Comparison of ENCODE assay signal across 1 cellular context in genomic region chr1:224317383-224318045, GRCh38.
A peak's percentile ranks its signal among the peaks of the same experiment; 100 is the strongest.
TF ChIP-seq lines count a peak whose summit lies in the region.

No MANE protein-coding gene starts in this region.

TF ChIP-seq in HEK293, 187 proteins besides CTCF, POLR2A, EP300 and RAD21 (continued from another document):
- TF ChIP-seq ZNF18 (tag by site-specific recombination; IDR thresholded peaks at IDR 0.05) (peak; percentile 91), ZNF610 (tag by site-specific recombination; IDR thresholded peaks at IDR 0.05; ENCODE audit: borderline replicate concordance) (peak; percentile 88), ELK4 (IDR thresholded peaks at IDR 0.05; ENCODE audit: borderline replicate concordance, low read depth, low read length) (no peak), EGR2 (tag by site-specific recombination; IDR thresholded peaks at IDR 0.05; ENCODE audit: low read depth) (peak; percentile 86), ZBTB10 (tag by site-specific recombination; IDR thresholded peaks at IDR 0.05) (no peak), ZNF354C (tag by site-specific recombination; IDR thresholded peaks at IDR 0.05; ENCODE audit: borderline replicate concordance, low read depth) (no peak), ZNF121 (tag by site-specific recombination; IDR thresholded peaks at IDR 0.05) (0 out of 2 replicates have a peak, but pooled peaks have one; percentile 23), KLF8 (tag by site-specific recombination; IDR thresholded peaks at IDR 0.05) (peak; percentile 78), KLF1 (tag by site-specific recombination; IDR thresholded peaks at IDR 0.05) (no peak; the same call in 1 of the 2 replicates), ZNF266 (tag by site-specific recombination; IDR thresholded peaks at IDR 0.05; ENCODE audit: low read depth) (no peak), OSR2 (tag by site-specific recombination; IDR thresholded peaks at IDR 0.05) (peak; percentile 96), ZNF791 (tag by site-specific recombination; IDR thresholded peaks at IDR 0.05) (no peak), ZNF280D (tag by site-specific recombination; IDR thresholded peaks at IDR 0.05) (no peak), ZBTB49 (tag by site-specific recombination; IDR thresholded peaks at IDR 0.05; ENCODE audit: low read depth) (no peak), ZNF2 (tag by site-specific recombination; IDR thresholded peaks at IDR 0.05) (peak; percentile 55; the same call in 1 of the 2 replicates), ZNF398 (tag by site-specific recombination; IDR thresholded peaks at IDR 0.05) (no peak), ZNF658 (tag by site-specific recombination; IDR thresholded peaks at IDR 0.05) (no peak), ZNF513 (tag by site-specific recombination; IDR thresholded peaks at IDR 0.05) (peak; percentile 25; the same call in 1 of the 2 replicates), ZNF362 (tag by site-specific recombination; IDR thresholded peaks at IDR 0.05) (peak; percentile 77), OVOL3 (tag by site-specific recombination; IDR thresholded peaks at IDR 0.05) (peak; percentile 98), ZBTB8A (tag by site-specific recombination; IDR thresholded peaks at IDR 0.05) (peak; percentile 53), ZNF423 (tag by site-specific recombination; IDR thresholded peaks at IDR 0.05) (peak; percentile 84), HIC1 (tag by site-specific recombination; IDR thresholded peaks at IDR 0.05) (no peak), ZNF76 (tag by site-specific recombination; IDR thresholded peaks at IDR 0.05; ENCODE audit: borderline replicate concordance, low read depth) (no peak), ZNF23 (tag by site-specific recombination; IDR thresholded peaks at IDR 0.05; ENCODE audit: borderline replicate concordance) (no peak), ZNF274 (IDR thresholded peaks at IDR 0.05; ENCODE audit: low read length) (no peak), ZNF274 (tag by site-specific recombination; IDR thresholded peaks at IDR 0.05; ENCODE audit: borderline replicate concordance) (no peak), ZNF561 (tag by site-specific recombination; IDR thresholded peaks at IDR 0.05; ENCODE audit: borderline replicate concordance) (peak; percentile 90; the same call in 1 of the 2 replicates), ZNF571 (tag by site-specific recombination; IDR thresholded peaks at IDR 0.05) (no peak), HOXA7 (CRISPR knock-in tag; IDR thresholded peaks at IDR 0.05; ENCODE audit: borderline replicate concordance) (no peak), ZNF776 (tag by site-specific recombination; IDR thresholded peaks at IDR 0.05; ENCODE audit: borderline replicate concordance) (no peak), ZNF558 (tag by site-specific recombination; IDR thresholded peaks at IDR 0.05) (0 out of 2 replicates have a peak, but pooled peaks have one; percentile 15)
